In the genomic region with DNA sequence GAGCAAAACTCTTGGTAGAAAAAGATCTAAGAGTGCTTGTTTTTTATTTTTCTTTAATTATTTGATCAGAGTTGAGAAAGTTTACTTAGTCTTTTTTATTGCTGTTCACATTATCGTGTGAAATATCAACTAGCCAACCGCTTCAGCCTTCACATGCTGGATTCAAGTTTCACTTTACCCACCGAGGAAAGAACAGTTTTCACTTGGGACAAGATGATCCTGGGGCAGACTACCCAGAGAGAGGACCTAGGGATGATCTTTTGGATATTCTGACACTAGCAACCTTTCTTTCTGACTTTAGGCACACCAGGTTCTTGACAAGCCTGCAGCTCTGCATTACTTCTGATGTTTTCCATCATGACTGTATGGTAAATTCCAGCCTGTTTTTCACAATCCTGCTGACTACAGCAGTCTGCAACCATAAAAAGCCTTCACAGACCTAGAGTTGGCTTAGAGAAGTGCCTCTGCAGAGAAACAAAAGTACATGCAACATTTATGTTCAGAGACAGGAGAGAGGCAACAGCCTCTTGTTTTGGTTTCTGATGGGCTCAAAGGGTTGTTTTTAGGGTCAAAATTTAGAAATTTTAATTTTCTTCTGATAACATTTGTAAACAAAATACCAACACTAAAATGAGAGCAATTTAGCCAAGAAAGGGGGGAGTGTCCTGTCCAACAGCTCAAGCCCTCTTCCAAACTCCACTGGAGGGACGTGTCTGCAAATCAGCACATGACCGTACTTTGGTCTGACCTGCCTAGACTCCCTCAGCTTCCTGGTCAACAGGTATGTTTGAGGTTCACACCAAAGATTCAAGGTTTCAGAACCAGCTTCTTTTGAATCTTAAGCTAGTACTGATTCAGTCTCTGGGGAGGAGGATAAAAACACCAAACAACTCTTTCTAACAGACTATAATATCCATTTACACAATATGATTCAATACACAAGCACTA, we compare ENCODE assay signal across 9 cellular contexts. TPM values are rescaled to one million over a fixed set of nuclear protein-coding genes. Genes with fewer than 3 reads are reported as not detected.
DNase-seq lines count a peak whose midpoint lies in the region; ATAC-seq, FAIRE-seq and TF ChIP-seq lines count a peak whose summit lies in the region.
"Had no signal": no experiment of that assay in that cellular context is flagged by ENCODE, and none has a peak within 500 bp of the region (broad histone marks: within the 10 kb centered on the region; RNA-seq: fewer than 3 reads in every experiment).

No MANE protein-coding gene starts in this region.

- DNase-seq in HCT116 (ENCODE audit: low read depth, low spot score) (no peak), cardiac fibroblast (ENCODE audit: low read depth in 2 of 2) (peak; percentile 69), small intestine (peak; percentile 79), DMS53 treated with DMSO at 0.1 percent for 48 hours (lab: John Stamatoyannopoulos, UW; ENCODE audit: unreplicated experiment) (no peak), NCI-H526 treated with DMSO at 0.1 percent for 48 hours (lab: John Stamatoyannopoulos, UW) (no peak)
- DNase-seq: NK-92 treated with Interleukin-12 subunit alpha and Interleukin-12 subunit beta, amount 100 ng/mL, for 24 hours had no signal

- H3K27me3 ChIP-seq in HCT116 (ENCODE audit: insufficient read depth, low read length) (no peaks in the 10 kb centered on the region), layer of hippocampus (ENCODE audit: control insufficient read depth, insufficient read depth, low read length) (no peaks in the 10 kb centered on the region), small intestine (ENCODE audit: control insufficient read depth in 2 of 2, insufficient read depth in 2 of 2, low read length in 2 of 2) (no peaks in the 10 kb centered on the region)

- H3K36me3 ChIP-seq in HCT116 (ENCODE audit: control insufficient read depth in 1 of 2, insufficient read depth in 2 of 2, low read length in 2 of 2) = no peaks in the 10 kb centered on the region
- no peaks in the 10 kb centered on the region for H3K36me3 ChIP-seq in small intestine (ENCODE audit: control insufficient read depth in 2 of 2, insufficient read depth in 2 of 2, low read length in 2 of 2)

- intact Hi-C loops in HCT116 (cut with micrococcal nuclease) = no loop called here

- H4K20me1 ChIP-seq in HCT116 (ENCODE audit: insufficient read depth) = no peaks in the 10 kb centered on the region

- H3K4me2 ChIP-seq in HCT116 (ENCODE audit: low read length) = no peak overlapping the region

- no peak for TF ChIP-seq POLR2A in HCT116 (IDR thresholded peaks at IDR 0.05; ENCODE audit: borderline replicate concordance, extremely low read depth, insufficient read depth, insufficient read length)

- H3K27ac ChIP-seq in HCT116 (ENCODE audit: low read depth, low read length) (no peak overlapping the region), layer of hippocampus (ENCODE audit: low read depth, low read length) (peak overlapping the region; percentile 6), small intestine (ENCODE audit: low read depth in 1 of 2, low read length in 1 of 2) (peak overlapping the region; percentile 20 to 29)

- FAIRE-seq in small intestine (lab: Jason Lieb, UNC) = peak; percentile 47

- H3K79me2 ChIP-seq in HCT116 (ENCODE audit: insufficient read depth, low read length) = no peaks in the 10 kb centered on the region

- no peaks in the 10 kb centered on the region for H3K9me2 ChIP-seq in HCT116 (ENCODE audit: insufficient read depth)

- no peak for TF ChIP-seq CTCF in HCT116 (IDR thresholded peaks at IDR 0.05 in 2 of 3, conservative IDR thresholded peaks at IDR 0.05 in 1 of 3; ENCODE audit: borderline replicate concordance in 1 of 3, insufficient read depth in 1 of 3, low read depth in 2 of 3, low read length in 2 of 3)
- TF ChIP-seq CTCF in cardiac fibroblast (IDR thresholded peaks at IDR 0.05; ENCODE audit: low read depth, low read length) = no peak

- CTCF ChIA-PET in HCT116 (lab: Charles Lee) = no interaction called here

- no peak for ATAC-seq in HCT116
- no peak for ATAC-seq in GM18870 (IDR thresholded peaks at IDR 0.05; ENCODE audit: unreplicated experiment)
- ATAC-seq in GM21423 (IDR thresholded peaks at IDR 0.05; ENCODE audit: unreplicated experiment) = no peak

- POLR2A ChIA-PET in HCT116 (lab: Charles Lee) = no interaction called here

- H3K4me3 ChIP-seq in HCT116 (replicated peaks in 1 of 2; ENCODE audit: low read depth in 1 of 2, low read length in 2 of 2) = no peak overlapping the region
- peak overlapping the region; percentile 35 to 46 for H3K4me3 ChIP-seq in cardiac fibroblast (replicated peaks in 1 of 2; ENCODE audit: low read depth in 2 of 2, low read length in 2 of 2)
- H3K4me3 ChIP-seq in small intestine (ENCODE audit: low read depth in 1 of 2, low read length in 2 of 2) = no peak overlapping the region

- H3K4me1 ChIP-seq in HCT116 (ENCODE audit: control insufficient read depth in 1 of 2, insufficient read depth in 2 of 2, low read length in 2 of 2) (0 out of 4 replicates have a peak, but pooled peaks cover 0 to 5% of the 10 kb centered on the region in 2 experiments), small intestine (ENCODE audit: control insufficient read depth in 2 of 2, insufficient read depth in 1 of 2, low read depth in 1 of 2, low read length in 1 of 2) (no peaks in the 10 kb centered on the region)

- no peaks in the 10 kb centered on the region for H3K9me3 ChIP-seq in HCT116 (ENCODE audit: control insufficient read depth in 1 of 2, insufficient read depth in 1 of 2, low read depth in 1 of 2, low read length in 2 of 2)
- H3K9me3 ChIP-seq in small intestine (ENCODE audit: control insufficient read depth, low read depth) = no peaks in the 10 kb centered on the region

- H3K9ac ChIP-seq in HCT116 (ENCODE audit: low read length) = no peak overlapping the region

- WGBS in small intestine, 3 donors = 6 to 31% (median 26%) methylated on average over 5 of the region's 5 CpGs

- H2AFZ ChIP-seq in HCT116 (ENCODE audit: low read depth, low read length, poor library complexity, severe bottlenecking) = peak overlapping the region; percentile 44

- no TSS peak for BruUV-seq in HCT116 (replicated peaks; lab: Mats Ljungman, UMichigan)

- RAD21 ChIA-PET in HCT116 (lab: Charles Lee; ENCODE audit: low non-redundant PET in 1 of 2, low total read pairs in 2 of 2, uncharacterized antibody in 2 of 2, unreplicated experiment in 2 of 2) = no interaction called here

- no peak for TF ChIP-seq RAD21 in HCT116 (IDR thresholded peaks at IDR 0.05; ENCODE audit: low read depth)

TF ChIP-seq in HCT116, 20 proteins besides CTCF, POLR2A, EP300 and RAD21:
- TF ChIP-seq, protein P1, sequence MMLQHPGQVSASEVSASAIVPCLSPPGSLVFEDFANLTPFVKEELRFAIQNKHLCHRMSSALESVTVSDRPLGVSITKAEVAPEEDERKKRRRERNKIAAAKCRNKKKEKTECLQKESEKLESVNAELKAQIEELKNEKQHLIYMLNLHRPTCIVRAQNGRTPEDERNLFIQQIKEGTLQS (IDR thresholded peaks at IDR 0.05) = no peak
- no peak for TF ChIP-seq CEBPB (IDR thresholded peaks at IDR 0.05; ENCODE audit: low read depth)
- TF ChIP-seq, protein P2, sequence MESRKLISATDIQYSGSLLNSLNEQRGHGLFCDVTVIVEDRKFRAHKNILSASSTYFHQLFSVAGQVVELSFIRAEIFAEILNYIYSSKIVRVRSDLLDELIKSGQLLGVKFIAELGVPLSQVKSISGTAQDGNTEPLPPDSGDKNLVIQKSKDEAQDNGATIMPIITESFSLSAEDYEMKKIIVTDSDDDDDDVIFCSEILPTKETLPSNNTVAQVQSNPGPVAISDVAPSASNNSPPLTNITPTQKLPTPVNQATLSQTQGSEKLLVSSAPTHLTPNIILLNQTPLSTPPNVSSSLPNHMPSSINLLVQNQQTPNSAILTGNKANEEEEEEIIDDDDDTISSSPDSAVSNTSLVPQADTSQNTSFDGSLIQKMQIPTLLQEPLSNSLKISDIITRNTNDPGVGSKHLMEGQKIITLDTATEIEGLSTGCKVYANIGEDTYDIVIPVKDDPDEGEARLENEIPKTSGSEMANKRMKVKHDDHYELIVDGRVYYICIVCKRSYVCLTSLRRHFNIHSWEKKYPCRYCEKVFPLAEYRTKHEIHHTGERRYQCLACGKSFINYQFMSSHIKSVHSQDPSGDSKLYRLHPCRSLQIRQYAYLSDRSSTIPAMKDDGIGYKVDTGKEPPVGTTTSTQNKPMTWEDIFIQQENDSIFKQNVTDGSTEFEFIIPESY (IDR thresholded peaks at IDR 0.05; ENCODE audit: extremely low read depth, insufficient replicate concordance, low read length) = no peak
- TF ChIP-seq TCF7L2 (IDR thresholded peaks at IDR 0.05; ENCODE audit: borderline replicate concordance, extremely low read depth, insufficient read depth, insufficient read length) = no peak
- TF ChIP-seq FOSL1 (IDR thresholded peaks at IDR 0.05; ENCODE audit: low read depth) = no peak
- no peak for TF ChIP-seq SRF (IDR thresholded peaks at IDR 0.05; ENCODE audit: low read depth)
- TF ChIP-seq EZH2phosphoT487 (IDR thresholded peaks at IDR 0.05; ENCODE audit: borderline replicate concordance) = no peak
- TF ChIP-seq MAX (IDR thresholded peaks at IDR 0.05) = no peak
- TF ChIP-seq SIN3A (IDR thresholded peaks at IDR 0.05; ENCODE audit: low read depth) = no peak
- TF ChIP-seq JUND (IDR thresholded peaks at IDR 0.05) = no peak
- no peak for TF ChIP-seq ELF1 (IDR thresholded peaks at IDR 0.05; ENCODE audit: borderline replicate concordance, low read depth)
- TF ChIP-seq YY1 (IDR thresholded peaks at IDR 0.05; ENCODE audit: extremely low read depth, insufficient replicate concordance, low read depth, low read length) = no peak
- TF ChIP-seq EZH2 (IDR thresholded peaks at IDR 0.05) = no peak
- TF ChIP-seq ZFX (IDR thresholded peaks at IDR 0.05) = no peak
- TF ChIP-seq ZNF274 (IDR thresholded peaks at IDR 0.05; ENCODE audit: low read depth, low read length) = no peak
TF ChIP-seq in HCT116: peak in this region for 0.

RNA-seq across cellular contexts. Expression of gene ABI3BP, which starts 0.9 kb away (rescaled TPM):
- total RNA-seq in HCT116 (2021; ENCODE audit: unreplicated experiment) = 0.15 TPM
- polyA plus RNA-seq in HCT116 (2012) = 0.17 TPM in 1 of 2 replicates, not detected in the other
- polyA plus RNA-seq in small intestine = 10 to 100 TPM in 1 of 3 donors, under 1 TPM in 1, not detected in 1; 0.54 to 14.4 TPM

Comparison
In these comparisons a context has a peak if more than half of its experiments do, and no peak if none do; other contexts are left out.
1. DNase-seq: peak in cardiac fibroblast (2 of 2) and small intestine (single experiment); none in HCT116 (single experiment), DMS53 treated with DMSO at 0.1 percent for 48 hours (single experiment) and NCI-H526 treated with DMSO at 0.1 percent for 48 hours (single experiment).
2. H3K4me3 ChIP-seq: peak in cardiac fibroblast (2 of 2); none in HCT116 (0 of 2) and small intestine (0 of 2).